ENCODE assay signal across 2 cellular contexts in genomic region chr2:183193904-183194303, GRCh38.
TF ChIP-seq lines count a peak whose summit lies in the region.

No MANE protein-coding gene starts in this region.

TF ChIP-seq in K562, 482 proteins besides CTCF, POLR2A, EP300 and RAD21 (continued from another document):
- TF ChIP-seq, protein P1, sequence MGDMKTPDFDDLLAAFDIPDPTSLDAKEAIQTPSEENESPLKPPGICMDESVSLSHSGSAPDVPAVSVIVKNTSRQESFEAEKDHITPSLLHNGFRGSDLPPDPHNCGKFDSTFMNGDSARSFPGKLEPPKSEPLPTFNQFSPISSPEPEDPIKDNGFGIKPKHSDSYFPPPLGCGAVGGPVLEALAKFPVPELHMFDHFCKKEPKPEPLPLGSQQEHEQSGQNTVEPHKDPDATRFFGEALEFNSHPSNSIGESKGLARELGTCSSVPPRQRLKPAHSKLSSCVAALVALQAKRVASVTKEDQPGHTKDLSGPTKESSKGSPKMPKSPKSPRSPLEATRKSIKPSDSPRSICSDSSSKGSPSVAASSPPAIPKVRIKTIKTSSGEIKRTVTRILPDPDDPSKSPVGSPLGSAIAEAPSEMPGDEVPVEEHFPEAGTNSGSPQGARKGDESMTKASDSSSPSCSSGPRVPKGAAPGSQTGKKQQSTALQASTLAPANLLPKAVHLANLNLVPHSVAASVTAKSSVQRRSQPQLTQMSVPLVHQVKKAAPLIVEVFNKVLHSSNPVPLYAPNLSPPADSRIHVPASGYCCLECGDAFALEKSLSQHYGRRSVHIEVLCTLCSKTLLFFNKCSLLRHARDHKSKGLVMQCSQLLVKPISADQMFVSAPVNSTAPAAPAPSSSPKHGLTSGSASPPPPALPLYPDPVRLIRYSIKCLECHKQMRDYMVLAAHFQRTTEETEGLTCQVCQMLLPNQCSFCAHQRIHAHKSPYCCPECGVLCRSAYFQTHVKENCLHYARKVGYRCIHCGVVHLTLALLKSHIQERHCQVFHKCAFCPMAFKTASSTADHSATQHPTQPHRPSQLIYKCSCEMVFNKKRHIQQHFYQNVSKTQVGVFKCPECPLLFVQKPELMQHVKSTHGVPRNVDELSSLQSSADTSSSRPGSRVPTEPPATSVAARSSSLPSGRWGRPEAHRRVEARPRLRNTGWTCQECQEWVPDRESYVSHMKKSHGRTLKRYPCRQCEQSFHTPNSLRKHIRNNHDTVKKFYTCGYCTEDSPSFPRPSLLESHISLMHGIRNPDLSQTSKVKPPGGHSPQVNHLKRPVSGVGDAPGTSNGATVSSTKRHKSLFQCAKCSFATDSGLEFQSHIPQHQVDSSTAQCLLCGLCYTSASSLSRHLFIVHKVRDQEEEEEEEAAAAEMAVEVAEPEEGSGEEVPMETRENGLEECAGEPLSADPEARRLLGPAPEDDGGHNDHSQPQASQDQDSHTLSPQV (IDR thresholded peaks at IDR 0.05), result no peak
- TF ChIP-seq ZFP36 (IDR thresholded peaks at IDR 0.05; ENCODE audit: low read depth, low read length, partially characterized antibody) (no peak), ESRRA (IDR thresholded peaks at IDR 0.05; ENCODE audit: borderline replicate concordance, low read depth) (no peak), TBP (optimal IDR thresholded peaks at IDR 0.05; ENCODE audit: low read depth, low read length) (no peak), NR2C2 (CRISPR knock-in tag; IDR thresholded peaks at IDR 0.05) (no peak), NR2C2 (tag; IDR thresholded peaks at IDR 0.05) (no peak), CEBPB (tag; IDR thresholded peaks at IDR 0.05) (no peak), ZNF75A (CRISPR knock-in tag; IDR thresholded peaks at IDR 0.05) (no peak), NBN (IDR thresholded peaks at IDR 0.05; ENCODE audit: low read depth) (no peak), RFX7 (CRISPR knock-in tag; IDR thresholded peaks at IDR 0.05) (no peak), MEF2D (tag; conservative IDR thresholded peaks at IDR 0.05; ENCODE audit: low read depth) (no peak), ZNF609 (CRISPR knock-in tag; IDR thresholded peaks at IDR 0.05; ENCODE audit: borderline replicate concordance) (no peak), E2F3 (CRISPR knock-in tag; IDR thresholded peaks at IDR 0.05) (no peak), ZNF146 (CRISPR knock-in tag; IDR thresholded peaks at IDR 0.05; ENCODE audit: unreplicated experiment) (no peak), ZKSCAN8 (CRISPR knock-in tag; IDR thresholded peaks at IDR 0.05) (no peak), PRPF4 (IDR thresholded peaks at IDR 0.05; ENCODE audit: insufficient read depth, low read depth, low read length, poor library complexity, severe bottlenecking) (no peak), MCM5 (IDR thresholded peaks at IDR 0.05; ENCODE audit: low read depth) (no peak), ETV5 (CRISPR knock-in tag; IDR thresholded peaks at IDR 0.05; ENCODE audit: low read depth) (no peak)

TF ChIP-seq in HepG2, 621 proteins besides CTCF, POLR2A, EP300 and RAD21 (continued from another document):
- TF ChIP-seq MTERF4 (CRISPR knock-in tag; IDR thresholded peaks at IDR 0.05) (no peak), ZNF317 (CRISPR knock-in tag; IDR thresholded peaks at IDR 0.05) (no peak), RAD51 (IDR thresholded peaks at IDR 0.05; ENCODE audit: borderline replicate concordance) (no peak), ZNF251 (CRISPR knock-in tag; IDR thresholded peaks at IDR 0.05) (no peak), GATAD1 (CRISPR knock-in tag; IDR thresholded peaks at IDR 0.05) (no peak), ZNF281 (CRISPR knock-in tag; IDR thresholded peaks at IDR 0.05; ENCODE audit: borderline replicate concordance) (no peak), CENPBD1 (CRISPR knock-in tag; IDR thresholded peaks at IDR 0.05; ENCODE audit: borderline replicate concordance, low read depth) (no peak), TBX2 (CRISPR knock-in tag; IDR thresholded peaks at IDR 0.05; ENCODE audit: borderline replicate concordance) (no peak)
